In genomic region chr11:23502821-23503220, GRCh38 we compare ENCODE assay signal across 20 cellular contexts.
"Had no signal": no experiment of that assay in that cellular context is flagged by ENCODE, and none has a peak within 500 bp of the region (broad histone marks: within the 10 kb centered on the region; RNA-seq: fewer than 3 reads in every experiment).

No MANE protein-coding gene starts in this region.

- H3K27me3 ChIP-seq: cardiac muscle cell, neural progenitor cell, upper lobe of right lung had no signal

- H3K4me1 ChIP-seq: neural progenitor cell, prostate gland, upper lobe of right lung had no signal

- H3K9me3 Mint-ChIP-seq: dendritic cell treated with granulocyte-macrophage colony-stimulating factor and Interleukin-4, amounts not matched to agents 40 ng/mL and 50 ng/mL, for 4 days; mesothelial cell of epicardium; neural progenitor cell; T-helper 1 cell treated with Interleukin-12 subunit alpha and Interleukin-12 subunit beta and Interleukin-4 antibody, amounts not matched to agents 30 μg/mL and 1 μg/mL, for 36 hours had no signal

- H3K4me1 Mint-ChIP-seq: activated naive CD4-positive, alpha-beta T cell treated with anti-CD3 and anti-CD28 coated beads, Interleukin-2, amount 10 ng/mL, durations not matched to agents 7 days and 5 days; mesothelial cell of epicardium; naive thymus-derived CD8-positive, alpha-beta T cell; neural progenitor cell had no signal

- H3K36me3 Mint-ChIP-seq: activated CD4-positive, alpha-beta memory T cell treated with anti-CD3 and anti-CD28 coated beads for 36 hours; activated naive CD4-positive, alpha-beta T cell treated with anti-CD3 and anti-CD28 coated beads, Interleukin-2, amount 10 ng/mL, durations not matched to agents 7 days and 5 days; mesothelial cell of epicardium; naive thymus-derived CD8-positive, alpha-beta T cell; neural progenitor cell had no signal

- DNase-seq: activated CD4-positive, alpha-beta memory T cell treated with anti-CD3 and anti-CD28 coated beads for 36 hours; activated CD4-positive, alpha-beta T cell treated with anti-CD3 and anti-CD28 coated beads for 4 hours; activated CD4-positive, CD25-positive, alpha-beta regulatory T cell; activated effector memory CD4-positive, alpha-beta T cell treated with anti-CD3 and anti-CD28 coated beads, Interleukin-2, amount 50 U/mL, for 16 hours; activated naive CD4-positive, alpha-beta T cell treated with anti-CD3 and anti-CD28 coated beads, Interleukin-2, amount 10 ng/mL, durations not matched to agents 7 days and 5 days; aorta; effector CD4-positive, alpha-beta T cell; erythroblast; foreskin melanocyte; naive thymus-derived CD8-positive, alpha-beta T cell; stimulated activated CD4-positive, alpha-beta T cell treated with anti-CD3 and anti-CD28 coated beads, Interleukin-4, amount 100 ng/mL, for 24 hours; stimulated activated naive CD8-positive, alpha-beta T cell treated with anti-CD3 and anti-CD28 coated beads, Interleukin-15, Interleukin-2, amounts not matched to agents 100 U/mL and 50 U/mL, for 24 hours; upper lobe of right lung had no signal

- H3K36me3 ChIP-seq: cardiac muscle cell, neural progenitor cell, prostate gland, upper lobe of right lung had no signal

- H3K4me3 ChIP-seq: cardiac muscle cell, lung, neural progenitor cell, prostate gland, upper lobe of right lung had no signal

- H3K9me3 ChIP-seq: prostate gland, upper lobe of right lung had no signal

- H3K27me3 Mint-ChIP-seq: activated CD4-positive, alpha-beta memory T cell treated with anti-CD3 and anti-CD28 coated beads for 36 hours; activated naive CD4-positive, alpha-beta T cell treated with anti-CD3 and anti-CD28 coated beads, Interleukin-2, amount 10 ng/mL, durations not matched to agents 7 days and 5 days; dendritic cell treated with granulocyte-macrophage colony-stimulating factor and Interleukin-4, amounts not matched to agents 40 ng/mL and 50 ng/mL, for 4 days; naive thymus-derived CD8-positive, alpha-beta T cell had no signal

- H3K4me3 Mint-ChIP-seq: activated CD4-positive, alpha-beta memory T cell treated with anti-CD3 and anti-CD28 coated beads for 36 hours; activated naive CD4-positive, alpha-beta T cell treated with anti-CD3 and anti-CD28 coated beads, Interleukin-2, amount 10 ng/mL, durations not matched to agents 7 days and 5 days; dendritic cell treated with granulocyte-macrophage colony-stimulating factor and Interleukin-4, amounts not matched to agents 40 ng/mL and 50 ng/mL, for 4 days; mesothelial cell of epicardium; naive thymus-derived CD8-positive, alpha-beta T cell; neural progenitor cell; T-helper 1 cell treated with Interleukin-12 subunit alpha and Interleukin-12 subunit beta and Interleukin-4 antibody, amounts not matched to agents 30 μg/mL and 1 μg/mL, for 36 hours had no signal

- H3K27ac ChIP-seq: cardiac muscle cell, neural progenitor cell, prostate gland, upper lobe of right lung had no signal

- H3K27ac Mint-ChIP-seq: activated CD4-positive, alpha-beta memory T cell treated with anti-CD3 and anti-CD28 coated beads for 36 hours; activated naive CD4-positive, alpha-beta T cell treated with anti-CD3 and anti-CD28 coated beads, Interleukin-2, amount 10 ng/mL, durations not matched to agents 7 days and 5 days; dendritic cell treated with granulocyte-macrophage colony-stimulating factor and Interleukin-4, amounts not matched to agents 40 ng/mL and 50 ng/mL, for 4 days; mesothelial cell of epicardium; naive thymus-derived CD8-positive, alpha-beta T cell; neural progenitor cell; T-helper 1 cell treated with Interleukin-12 subunit alpha and Interleukin-12 subunit beta and Interleukin-4 antibody, amounts not matched to agents 30 μg/mL and 1 μg/mL, for 36 hours had no signal
